Comparison of ENCODE assay signal across 11 cellular contexts in genomic region chr10:14926722-14927416, GRCh38. TPM values are rescaled to one million over a fixed set of nuclear protein-coding genes. Genes with fewer than 3 reads are reported as not detected.
DNase-seq lines count a peak whose midpoint lies in the region; ATAC-seq and TF ChIP-seq lines count a peak whose summit lies in the region.
"Had no signal": no experiment of that assay in that cellular context is flagged by ENCODE, and none has a peak within 500 bp of the region (broad histone marks: within the 10 kb centered on the region; RNA-seq: fewer than 3 reads in every experiment).

No MANE protein-coding gene starts in this region.

- no peak for TF ChIP-seq POLR2A in body of pancreas (IDR thresholded peaks at IDR 0.05)

- no peak for DNase-seq in epithelial cell of prostate (ENCODE audit: low read depth, low spot score)
- no peak for DNase-seq in NK-92 (lab: John Stamatoyannopoulos, UW; ENCODE audit: unreplicated experiment)
- no peak for DNase-seq in SKM-1 (lab: John Stamatoyannopoulos, UW; ENCODE audit: unreplicated experiment)
- no peak for DNase-seq in GOT3 (lab: John Stamatoyannopoulos, UW)
- no peak for DNase-seq in body of pancreas
- DNase-seq: activated T-cell treated with anti-CD3 and anti-CD28 coated beads for 4 hours, glutamatergic neuron, NCI-H446 had no signal

- no peaks in the 10 kb centered on the region for H3K9me3 ChIP-seq in body of pancreas

- intact Hi-C loops in body of pancreas (cut with DNase I): no loop called here

- WGBS in body of pancreas, 2 donors: 95 to 98% methylated on average over 13 of the region's 13 CpGs

- peaks cover 3 to 11% of the 10 kb centered on the region in 2 donors for H3K36me3 ChIP-seq in body of pancreas (replicated peaks in 1 of 2; ENCODE audit: insufficient read depth in 1 of 2, low read depth in 2 of 2)

- H3K27ac ChIP-seq in epithelial cell of prostate (peak overlapping the region; percentile 49), body of pancreas (no peak overlapping the region)

- no peak overlapping the region for H3K4me3 ChIP-seq in body of pancreas

- H3K27me3 ChIP-seq in body of pancreas: no peaks in the 10 kb centered on the region

- no peaks in the 10 kb centered on the region for H3K4me1 ChIP-seq in body of pancreas

- no peak for TF ChIP-seq CTCF in body of pancreas (IDR thresholded peaks at IDR 0.05)

- ATAC-seq in GM18517 (IDR thresholded peaks at IDR 0.05; ENCODE audit: unreplicated experiment) (peak; percentile 99), GM21367 (IDR thresholded peaks at IDR 0.05; ENCODE audit: unreplicated experiment) (peak; percentile 95), HG03066 (IDR thresholded peaks at IDR 0.05; ENCODE audit: low read depth, unreplicated experiment) (peak; percentile 99), body of pancreas (no peak)

RNA-seq across cellular contexts. Expression of gene DCLRE1C, which starts 27.0 kb away (rescaled TPM):
- 10 to 100 TPM in 1 of 2 donors, 1 to 10 TPM in 1; 4.7 to 10.9 TPM for total RNA-seq in body of pancreas

RNA-seq across cellular contexts. Expression of gene MEIG1, which starts 32.3 kb away (rescaled TPM):
- not detected for total RNA-seq in body of pancreas

RNA-seq across cellular contexts. Expression of gene SUV39H2, which starts 48.2 kb away (rescaled TPM):
- 1 to 10 TPM; 3.1 to 4.6 TPM for total RNA-seq in body of pancreas
